ENCODE assay signal across 12 cellular contexts in genomic region chr22:45200862-45201511, GRCh38. TPM values are rescaled to one million over a fixed set of nuclear protein-coding genes. Genes with fewer than 3 reads are reported as not detected.
DNase-seq lines count a peak whose midpoint lies in the region; TF ChIP-seq lines count a peak whose summit lies in the region.
"Had no signal": no experiment of that assay in that cellular context is flagged by ENCODE, and none has a peak within 500 bp of the region (broad histone marks: within the 10 kb centered on the region; RNA-seq: fewer than 3 reads in every experiment).

No MANE protein-coding gene starts in this region.

- no peak for TF ChIP-seq POLR2A in suprapubic skin (IDR thresholded peaks at IDR 0.05)

- peaks cover 80% of the 10 kb centered on the region for H4K20me1 ChIP-seq in BLaER1

- DNase-seq in M059J (ENCODE audit: low read depth) (peak; percentile 88), neural crest cell (ENCODE audit: low read depth, low spot score) (no peak), DMS79 (lab: John Stamatoyannopoulos, UW) (no peak), type B pancreatic cell (ENCODE audit: extremely low spot score, unreplicated experiment) (no peak), suprapubic skin (ENCODE audit: low spot score in 2 of 2) (no peak)
- no peak for DNase-seq in activated effector memory CD4-positive, alpha-beta T cell treated with Interleukin-2 at 50 U/mL for 16 hours
- DNase-seq: amniotic stem cell; naive thymus-derived CD4-positive, alpha-beta T cell; NCI-H1105; stimulated activated naive B cell treated with anti-CD40 and anti-IgM and Interleukin-4, amounts not matched to agents 10 μg/mL and 1 μg/mL and 100 μg/mL, for 72 hours had no signal

- H3K4me3 ChIP-seq in BLaER1 (no peak overlapping the region), suprapubic skin (no peak overlapping the region)

- TF ChIP-seq EP300 in suprapubic skin (IDR thresholded peaks at IDR 0.05) = no peak

- H3K4me2 ChIP-seq in BLaER1 = peak overlapping the region; percentile 79; the same call in 1 of the 2 replicates

- H3K36me3 Mint-ChIP-seq in dendritic cell treated with granulocyte-macrophage colony-stimulating factor and Interleukin-4, amounts not matched to agents 40 ng/mL and 50 ng/mL, for 4 days (ENCODE audit: low read depth) = peaks cover 100% of the 10 kb centered on the region
- H3K36me3 Mint-ChIP-seq in neural crest cell (ENCODE audit: low read depth) (no peaks in the 10 kb centered on the region), type B pancreatic cell (peaks cover 3% of the 10 kb centered on the region)

- H3K4me3 Mint-ChIP-seq in dendritic cell treated with granulocyte-macrophage colony-stimulating factor and Interleukin-4, amounts not matched to agents 40 ng/mL and 50 ng/mL, for 4 days = no peak overlapping the region
- H3K4me3 Mint-ChIP-seq in neural crest cell (no peak overlapping the region), type B pancreatic cell (no peak overlapping the region)
- H3K4me3 Mint-ChIP-seq: naive thymus-derived CD4-positive, alpha-beta T cell; stimulated activated naive B cell treated with anti-CD40 and anti-IgM and Interleukin-4, amounts not matched to agents 10 μg/mL and 1 μg/mL and 100 μg/mL, for 72 hours had no signal

- H3K27ac ChIP-seq in BLaER1 (peak overlapping the region; percentile 14; the same call in 1 of the 2 replicates), suprapubic skin (no peak overlapping the region)

- H3K36me3 ChIP-seq in BLaER1 (peaks cover 100% of the 10 kb centered on the region), suprapubic skin (peaks cover 93% of the 10 kb centered on the region)

- peaks cover 13% of the 10 kb centered on the region for H3K4me1 Mint-ChIP-seq in dendritic cell treated with granulocyte-macrophage colony-stimulating factor and Interleukin-4, amounts not matched to agents 40 ng/mL and 50 ng/mL, for 4 days (ENCODE audit: low read depth)
- H3K4me1 Mint-ChIP-seq in neural crest cell (no peaks in the 10 kb centered on the region), type B pancreatic cell (ENCODE audit: unreplicated experiment) (peaks cover 14% of the 10 kb centered on the region)

- H3K9me3 ChIP-seq in BLaER1 (no peaks in the 10 kb centered on the region), suprapubic skin (no peaks in the 10 kb centered on the region)

- TF ChIP-seq CTCF in neural crest cell (conservative IDR thresholded peaks at IDR 0.05) (no peak), type B pancreatic cell (conservative IDR thresholded peaks at IDR 0.05) (no peak), suprapubic skin (IDR thresholded peaks at IDR 0.05) (no peak)

- H3K9ac ChIP-seq in BLaER1 = peak overlapping the region; percentile 39; the same call in 1 of the 2 replicates

- H3K4me1 ChIP-seq in BLaER1 = peaks cover 35% of the 10 kb centered on the region
- peaks cover 16% of the 10 kb centered on the region for H3K4me1 ChIP-seq in suprapubic skin

- H3K27me3 ChIP-seq in BLaER1 = no peaks in the 10 kb centered on the region
- H3K27me3 ChIP-seq in suprapubic skin = no peaks in the 10 kb centered on the region

- intact Hi-C loops in dendritic cell treated with granulocyte-macrophage colony-stimulating factor and Interleukin-4, amounts not matched to agents 40 ng/mL and 50 ng/mL, for 4 days (cut with micrococcal nuclease) = no loop called here

- H3K27me3 Mint-ChIP-seq in dendritic cell treated with granulocyte-macrophage colony-stimulating factor and Interleukin-4, amounts not matched to agents 40 ng/mL and 50 ng/mL, for 4 days = no peaks in the 10 kb centered on the region
- H3K27me3 Mint-ChIP-seq in neural crest cell (ENCODE audit: low read depth) (no peaks in the 10 kb centered on the region), type B pancreatic cell (no peaks in the 10 kb centered on the region)
- H3K27me3 Mint-ChIP-seq: naive thymus-derived CD4-positive, alpha-beta T cell; stimulated activated naive B cell treated with anti-CD40 and anti-IgM and Interleukin-4, amounts not matched to agents 10 μg/mL and 1 μg/mL and 100 μg/mL, for 72 hours had no signal

- 78% methylated on average over 17 of the region's 18 CpGs for WGBS in suprapubic skin

- H3K9me3 Mint-ChIP-seq in dendritic cell treated with granulocyte-macrophage colony-stimulating factor and Interleukin-4, amounts not matched to agents 40 ng/mL and 50 ng/mL, for 4 days = no peaks in the 10 kb centered on the region
- H3K9me3 Mint-ChIP-seq in neural crest cell (no peaks in the 10 kb centered on the region), type B pancreatic cell (no peaks in the 10 kb centered on the region)
- H3K9me3 Mint-ChIP-seq: naive thymus-derived CD4-positive, alpha-beta T cell; stimulated activated naive B cell treated with anti-CD40 and anti-IgM and Interleukin-4, amounts not matched to agents 10 μg/mL and 1 μg/mL and 100 μg/mL, for 72 hours had no signal

- H3K27ac Mint-ChIP-seq in dendritic cell treated with granulocyte-macrophage colony-stimulating factor and Interleukin-4, amounts not matched to agents 40 ng/mL and 50 ng/mL, for 4 days = peak overlapping the region; percentile 28
- peak overlapping the region; percentile 75 for H3K27ac Mint-ChIP-seq in neural crest cell (ENCODE audit: unreplicated experiment)
- no peak overlapping the region for H3K27ac Mint-ChIP-seq in type B pancreatic cell
- H3K27ac Mint-ChIP-seq: stimulated activated naive B cell treated with anti-CD40 and anti-IgM and Interleukin-4, amounts not matched to agents 10 μg/mL and 1 μg/mL and 100 μg/mL, for 72 hours had no signal

RNA-seq across cellular contexts. Expression of gene NUP50, which starts 37.3 kb away (rescaled TPM):
- total RNA-seq in M059J (2014; rRNA removed; shearing (Covaris generic)) = 51.7 and 63.5 TPM in 2 replicates
- total RNA-seq in neural crest cell (115 and 128 TPM in 2 replicates), type B pancreatic cell (ENCODE audit: low replicate concordance) (83.6 and 93.0 TPM in 2 replicates), suprapubic skin (10 to 100 TPM; 44.2 to 74.0 (median 64.0) TPM)

RNA-seq across cellular contexts. Expression of gene KIAA0930, which starts 39.7 kb away (rescaled TPM):
- total RNA-seq in M059J (2014; rRNA removed; shearing (Covaris generic)) = 19.1 and 27.5 TPM in 2 replicates
- total RNA-seq in neural crest cell = 56.9 and 60.2 TPM in 2 replicates
- 54.1 and 68.0 TPM in 2 replicates for total RNA-seq in type B pancreatic cell (ENCODE audit: low replicate concordance)
- total RNA-seq in suprapubic skin = 100 to 1,000 TPM in 1 of 4 donors, 10 to 100 TPM in 3; 36.0 to 119 (median 74.4) TPM
